In the genomic region with DNA sequence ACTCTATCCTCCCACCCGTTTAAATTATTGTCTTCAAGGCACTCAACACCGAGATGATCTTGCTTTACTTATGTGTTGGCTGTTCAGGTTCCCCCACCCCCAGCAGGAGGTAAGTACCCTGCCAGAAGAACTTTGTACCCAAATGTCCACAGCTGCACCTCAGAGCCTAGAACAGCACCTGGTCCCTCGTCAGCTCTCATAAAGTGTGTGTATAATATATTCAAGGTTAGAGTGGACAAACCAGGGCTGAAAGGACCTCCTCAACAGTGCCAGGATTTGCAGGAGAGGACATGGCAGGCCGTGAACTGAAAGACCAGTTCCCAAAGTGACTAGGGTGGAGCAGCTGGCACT, we compare ENCODE assay signal across 20 cellular contexts. TPM values are rescaled to one million over a fixed set of nuclear protein-coding genes. Genes with fewer than 3 reads are reported as not detected.
DNase-seq lines count a peak whose midpoint lies in the region; ATAC-seq, FAIRE-seq and TF ChIP-seq lines count a peak whose summit lies in the region.
"Had no signal": no experiment of that assay in that cellular context is flagged by ENCODE, and none has a peak within 500 bp of the region (broad histone marks: within the 10 kb centered on the region; RNA-seq: fewer than 3 reads in every experiment).

No MANE protein-coding gene starts in this region.

- no peak overlapping the region for H3K27ac Mint-ChIP-seq in astrocyte (ENCODE audit: unreplicated experiment)
- H3K27ac Mint-ChIP-seq in neural progenitor cell: no peak overlapping the region

- H3K4me3 ChIP-seq in astrocyte (ENCODE audit: insufficient read depth, low read depth, low read length) (no peak overlapping the region), right lobe of liver (no peak overlapping the region), transverse colon (no peak overlapping the region), neural progenitor cell (no peak overlapping the region)
- H3K4me3 ChIP-seq: BLaER1 treated with 17β-estradiol and CSF1 and Interleukin-3, amounts not matched to agents 10 nM and 100 nM; GM12878; SJCRH30 had no signal

- H3K4me1 Mint-ChIP-seq in astrocyte (ENCODE audit: low read depth, unreplicated experiment) (peaks cover 7% of the 10 kb centered on the region), neural progenitor cell (peaks cover 10% of the 10 kb centered on the region)

- H3K9me3 Mint-ChIP-seq in astrocyte (ENCODE audit: unreplicated experiment) (peaks cover 20% of the 10 kb centered on the region), neural progenitor cell (peaks cover 20% of the 10 kb centered on the region)

- WGBS in right lobe of liver (ENCODE audit: insufficient coverage, low coverage, low lambda C conversion rate, missing lambda C conversion rate): 28% methylated on average over 4 of the region's 4 CpGs
- 14 to 32% methylated on average over 2 to 4 of the region's 4 CpGs for WGBS in transverse colon (ENCODE audit: low coverage in 1 of 2), 2 donors

- H2AFZ ChIP-seq in astrocyte (ENCODE audit: low read depth, low read length) (no peak overlapping the region), neural progenitor cell (replicated peaks) (no peak overlapping the region)

- TF ChIP-seq EP300 in transverse colon (IDR thresholded peaks at IDR 0.05; ENCODE audit: low read depth): no peak

- H3K9me3 ChIP-seq in astrocyte (ENCODE audit: insufficient read depth, low read depth, low read length) (peaks cover 5% of the 10 kb centered on the region), right lobe of liver (no peaks in the 10 kb centered on the region), transverse colon (no peaks in the 10 kb centered on the region), neural progenitor cell (ENCODE audit: low read depth) (no peaks in the 10 kb centered on the region)
- H3K9me3 ChIP-seq: SJCRH30 had no signal

- no peak for FAIRE-seq in astrocyte (lab: Jason Lieb, UNC)
- FAIRE-seq: GM12878, GM19239 had no signal

- H3K36me3 Mint-ChIP-seq in astrocyte (ENCODE audit: low read depth, unreplicated experiment): no peaks in the 10 kb centered on the region
- H3K36me3 Mint-ChIP-seq in neural progenitor cell: no peaks in the 10 kb centered on the region

- H3K4me1 ChIP-seq in astrocyte (ENCODE audit: insufficient read depth, low read length) (peaks cover 10% of the 10 kb centered on the region), right lobe of liver (no peaks in the 10 kb centered on the region), transverse colon (peaks cover 0 to 7% (median under 1%) of the 10 kb centered on the region in 4 donors), neural progenitor cell (peaks cover 2% of the 10 kb centered on the region)
- H3K4me1 ChIP-seq: SJCRH30 had no signal

- no peak for TF ChIP-seq CTCF in astrocyte (IDR thresholded peaks at IDR 0.05; ENCODE audit: insufficient read depth, low read depth, low read length)
- TF ChIP-seq CTCF in right lobe of liver (IDR thresholded peaks at IDR 0.05): no peak
- no peak for TF ChIP-seq CTCF in transverse colon (IDR thresholded peaks at IDR 0.05)
- TF ChIP-seq CTCF in neural progenitor cell (IDR thresholded peaks at IDR 0.05): no peak

- peaks cover 54% of the 10 kb centered on the region for H3K27me3 ChIP-seq in astrocyte (ENCODE audit: insufficient read depth, low read length)
- no peaks in the 10 kb centered on the region for H3K27me3 ChIP-seq in right lobe of liver
- peaks cover 68% of the 10 kb centered on the region for H3K27me3 ChIP-seq in transverse colon
- H3K27me3 ChIP-seq in neural progenitor cell: peaks cover 80% of the 10 kb centered on the region
- H3K27me3 ChIP-seq: SJCRH30 had no signal

- H3F3A ChIP-seq in neural progenitor cell (ENCODE audit: low read depth): peaks cover 1% of the 10 kb centered on the region

- H3K27ac ChIP-seq in astrocyte (ENCODE audit: low read depth, low read length): no peak overlapping the region
- no peak overlapping the region for H3K27ac ChIP-seq in right lobe of liver
- H3K27ac ChIP-seq in transverse colon: no peak overlapping the region
- H3K27ac ChIP-seq in neural progenitor cell: no peak overlapping the region
- H3K27ac ChIP-seq: BLaER1 treated with 17β-estradiol and CSF1 and Interleukin-3, amounts not matched to agents 10 nM and 100 nM; SJCRH30 had no signal

- H3K9ac ChIP-seq in astrocyte (ENCODE audit: low read length) (no peak overlapping the region), neural progenitor cell (no peak overlapping the region)
- H3K9ac ChIP-seq: BLaER1 treated with 17β-estradiol and CSF1 and Interleukin-3, amounts not matched to agents 10 nM and 100 nM had no signal

- DNase-seq in activated CD8-positive, alpha-beta memory T cell treated with anti-CD3 and anti-CD28 coated beads, Interleukin-2, amount 50 U/mL, for 48 hours: peak; percentile 33
- DNase-seq in activated CD8-positive, alpha-beta memory T cell treated with anti-CD3 and anti-CD28 coated beads for 24 hours: no peak
- DNase-seq in astrocyte (ENCODE audit: low read depth) (no peak), right lobe of liver (no peak), transverse colon (peak; percentile 38), neural progenitor cell (ENCODE audit: low spot score) (no peak), NCI-H1930 (lab: John Stamatoyannopoulos, UW) (no peak)
- DNase-seq: GDM1, KBM-7, NCI-H1417 treated with DMSO at 0.1 percent for 48 hours, NCI-H2081, NCI-H510A, NCI-H774, PC-3, SJCRH30 had no signal

- ATAC-seq in right lobe of liver (peak in 3 of 4 donors; percentile 28 to 48 (median 43)), HG03139 (IDR thresholded peaks at IDR 0.05; ENCODE audit: unreplicated experiment) (no peak)
- ATAC-seq: GM12878, PC-3 had no signal

- TF ChIP-seq POLR2A in right lobe of liver (IDR thresholded peaks at IDR 0.05) (no peak), transverse colon (IDR thresholded peaks at IDR 0.05) (no peak)

- H4K20me1 ChIP-seq in astrocyte (ENCODE audit: insufficient read depth, low read length): no peaks in the 10 kb centered on the region
- H4K20me1 ChIP-seq in neural progenitor cell (ENCODE audit: low read depth): no peaks in the 10 kb centered on the region
- H4K20me1 ChIP-seq: BLaER1 treated with 17β-estradiol and CSF1 and Interleukin-3, amounts not matched to agents 10 nM and 100 nM had no signal

- H3K36me3 ChIP-seq in astrocyte (ENCODE audit: insufficient read depth, low read length) (no peaks in the 10 kb centered on the region), right lobe of liver (no peaks in the 10 kb centered on the region), transverse colon (no peaks in the 10 kb centered on the region), neural progenitor cell (no peaks in the 10 kb centered on the region)
- H3K36me3 ChIP-seq: BLaER1 treated with 17β-estradiol and CSF1 and Interleukin-3, amounts not matched to agents 10 nM and 100 nM; SJCRH30 had no signal

- H3K27me3 Mint-ChIP-seq in astrocyte (ENCODE audit: low read depth, unreplicated experiment): peaks cover 63% of the 10 kb centered on the region
- H3K27me3 Mint-ChIP-seq in neural progenitor cell (ENCODE audit: insufficient read depth, low read depth): peaks cover 36% of the 10 kb centered on the region

- H3K4me2 ChIP-seq in astrocyte (ENCODE audit: low read length): peak overlapping the region; percentile 60
- no peak overlapping the region for H3K4me2 ChIP-seq in neural progenitor cell
- H3K4me2 ChIP-seq: BLaER1 treated with 17β-estradiol and CSF1 and Interleukin-3, amounts not matched to agents 10 nM and 100 nM had no signal

- intact Hi-C loops in right lobe of liver (cut with DNase I): no loop called here
- intact Hi-C loops in transverse colon (cut with DNase I; ENCODE audit: low total_unique reads): no loop called here

- no peak overlapping the region for H3K4me3 Mint-ChIP-seq in astrocyte (ENCODE audit: unreplicated experiment)
- no peak overlapping the region for H3K4me3 Mint-ChIP-seq in neural progenitor cell

- in situ Hi-C loops in transverse colon (cut with MboI; ENCODE audit: low pct_ligation_motif_present in 1 of 4, low pct_unique_long_range_greater_than_20kb in 1 of 4, low sequenced_read_pairs in 3 of 4): no loop called here

- H3K79me2 ChIP-seq in astrocyte (ENCODE audit: insufficient read depth, low read length) (no peaks in the 10 kb centered on the region), neural progenitor cell (ENCODE audit: low read depth) (no peaks in the 10 kb centered on the region)

RNA-seq across cellular contexts. Expression of a gene that starts 5.9 kb away (rescaled TPM):
- total RNA-seq in astrocyte (10.6 and 10.9 TPM in 2 replicates), right lobe of liver (under 1 TPM in 3 of 6 experiments, not detected in 3; 0.07 to 0.16 (median 0.12) TPM), transverse colon (1 to 10 TPM in 2 of 4 donors, under 1 TPM in 2; 0.80 to 2.6 (median 1.0) TPM), neural progenitor cell (ENCODE audit: low replicate concordance) (76.3 and 169 TPM in 2 replicates)
- total RNA-seq: PC-3 had no signal

RNA-seq across cellular contexts. Expression of a gene that starts 8.5 kb away (rescaled TPM):
- total RNA-seq in astrocyte (not detected in 2 replicates), right lobe of liver (not detected), transverse colon (not detected), neural progenitor cell (ENCODE audit: low replicate concordance) (not detected in 2 replicates)
- total RNA-seq: GM12878, H7, PC-3, SJCRH30 had no signal

RNA-seq across cellular contexts. Expression of a gene that starts 9.8 kb away (rescaled TPM):
- total RNA-seq in astrocyte (not detected in 2 replicates), right lobe of liver (not detected), transverse colon (not detected), neural progenitor cell (ENCODE audit: low replicate concordance) (not detected in 2 replicates)
- total RNA-seq: GM12878, H7, SJCRH30 had no signal

RNA-seq across cellular contexts. Expression of a gene that starts 34.1 kb away (rescaled TPM):
- total RNA-seq in astrocyte: 17.2 and 23.5 TPM in 2 replicates
- total RNA-seq in right lobe of liver: 10 to 100 TPM in 5 of 6 experiments, 1 to 10 TPM in 1; 9.6 to 22.2 (median 18.6) TPM
- 10 to 100 TPM; 15.5 to 85.7 (median 36.6) TPM for total RNA-seq in transverse colon
- 14.6 and 53.1 TPM in 2 replicates for total RNA-seq in neural progenitor cell (ENCODE audit: low replicate concordance)

RNA-seq across cellular contexts. Expression of a gene that starts 34.2 kb away (rescaled TPM):
- total RNA-seq in astrocyte (24.9 and 25.1 TPM in 2 replicates), right lobe of liver (10 to 100 TPM; 17.2 to 22.2 (median 19.1) TPM), transverse colon (10 to 100 TPM; 29.2 to 42.2 (median 36.7) TPM), neural progenitor cell (ENCODE audit: low replicate concordance) (27.6 and 39.6 TPM in 2 replicates)

Comparison
In these comparisons a context has a peak if more than half of its experiments do, and no peak if none do; other contexts are left out.
1. DNase-seq: peak in activated CD8-positive, alpha-beta memory T cell treated with anti-CD3 and anti-CD28 coated beads, Interleukin-2, amount 50 U/mL, for 48 hours (single experiment) and transverse colon (single experiment); none in activated CD8-positive, alpha-beta memory T cell treated with anti-CD3 and anti-CD28 coated beads for 24 hours (single experiment), astrocyte (single experiment), right lobe of liver (0 of 3), neural progenitor cell (single experiment) and NCI-H1930 (0 of 2).